ENCODE assay signal across 1 cellular context in genomic region chr6:107114213-107114871, GRCh38.
TF ChIP-seq lines count a peak whose summit lies in the region.

No MANE protein-coding gene starts in this region.

TF ChIP-seq in HepG2, 621 proteins besides CTCF, POLR2A, EP300 and RAD21 (continued from another document and continues in another):
- TF ChIP-seq HNRNPK (IDR thresholded peaks at IDR 0.05; ENCODE audit: low read depth, low read length, poor library complexity, severe bottlenecking) (peak; percentile 67), REXO4 (CRISPR knock-in tag; IDR thresholded peaks at IDR 0.05; ENCODE audit: borderline replicate concordance) (no peak), ZNF672 (CRISPR knock-in tag; IDR thresholded peaks at IDR 0.05) (no peak), ZSCAN31 (CRISPR knock-in tag; IDR thresholded peaks at IDR 0.05; ENCODE audit: low read depth) (peak; percentile 71; the same call in 1 of the 2 replicates), SNAI1 (CRISPR knock-in tag; IDR thresholded peaks at IDR 0.05; ENCODE audit: borderline replicate concordance) (no peak), MXD3 (CRISPR knock-in tag; IDR thresholded peaks at IDR 0.05) (no peak), FOXP1 (IDR thresholded peaks at IDR 0.05) (no peak), FOXP1 (CRISPR knock-in tag; IDR thresholded peaks at IDR 0.05) (no peak), ZNF256 (CRISPR knock-in tag; conservative IDR thresholded peaks at IDR 0.05) (no peak), ZBTB7B (CRISPR knock-in tag; IDR thresholded peaks at IDR 0.05) (peak; percentile 45; the same call in 1 of the 2 replicates), ZNF713 (CRISPR knock-in tag; IDR thresholded peaks at IDR 0.05) (0 out of 2 replicates have a peak, but pooled peaks have one; percentile 69), ZNF503 (CRISPR knock-in tag; IDR thresholded peaks at IDR 0.05) (0 out of 2 replicates have a peak, but pooled peaks have one; percentile 19), ZNF496 (CRISPR knock-in tag; IDR thresholded peaks at IDR 0.05; ENCODE audit: insufficient replicate concordance) (no peak), KLF9 (CRISPR knock-in tag; IDR thresholded peaks at IDR 0.05; ENCODE audit: low read depth) (no peak), ZNF546 (CRISPR knock-in tag; conservative IDR thresholded peaks at IDR 0.05) (no peak), ZNF616 (CRISPR knock-in tag; IDR thresholded peaks at IDR 0.05; ENCODE audit: low read depth) (no peak), NFE2 (CRISPR knock-in tag; IDR thresholded peaks at IDR 0.05) (no peak), FOXA3 (CRISPR knock-in tag; IDR thresholded peaks at IDR 0.05) (peak; percentile 31; the same call in 1 of the 2 replicates), SP1 (IDR thresholded peaks at IDR 0.05) (no peak), SP1 (CRISPR knock-in tag; IDR thresholded peaks at IDR 0.05) (no peak), MIER3 (CRISPR knock-in tag; IDR thresholded peaks at IDR 0.05; ENCODE audit: borderline replicate concordance) (no peak), JUNB (CRISPR knock-in tag; IDR thresholded peaks at IDR 0.05; ENCODE audit: borderline replicate concordance) (no peak), RCOR2 (CRISPR knock-in tag; IDR thresholded peaks at IDR 0.05) (no peak), GABPB1 (CRISPR knock-in tag; IDR thresholded peaks at IDR 0.05) (peak; percentile 65; the same call in 1 of the 2 replicates), ZNF362 (CRISPR knock-in tag; IDR thresholded peaks at IDR 0.05; ENCODE audit: borderline replicate concordance) (no peak), ZBTB44 (CRISPR knock-in tag; IDR thresholded peaks at IDR 0.05) (0 out of 2 replicates have a peak, but pooled peaks have one; percentile 34), ZNF878 (CRISPR knock-in tag; IDR thresholded peaks at IDR 0.05) (no peak), ARHGAP35 (CRISPR knock-in tag; IDR thresholded peaks at IDR 0.05; ENCODE audit: borderline replicate concordance) (0 out of 2 replicates have a peak, but pooled peaks have one; percentile 32), MTF2 (CRISPR knock-in tag; IDR thresholded peaks at IDR 0.05; ENCODE audit: borderline replicate concordance) (no peak), MAZ (IDR thresholded peaks at IDR 0.05; ENCODE audit: borderline replicate concordance, low read depth, low read length) (peak; percentile 48; the same call in 1 of the 2 replicates), MAZ (CRISPR knock-in tag; IDR thresholded peaks at IDR 0.05; ENCODE audit: low read depth) (no peak; the same call in 1 of the 2 replicates), ARID3A (IDR thresholded peaks at IDR 0.05; ENCODE audit: low read depth, low read length) (no peak; the same call in 1 of the 2 replicates), ZNF670 (CRISPR knock-in tag; IDR thresholded peaks at IDR 0.05; ENCODE audit: borderline replicate concordance) (no peak), HIC2 (CRISPR knock-in tag; IDR thresholded peaks at IDR 0.05; ENCODE audit: low read depth) (no peak)
- TF ChIP-seq, protein P1, sequence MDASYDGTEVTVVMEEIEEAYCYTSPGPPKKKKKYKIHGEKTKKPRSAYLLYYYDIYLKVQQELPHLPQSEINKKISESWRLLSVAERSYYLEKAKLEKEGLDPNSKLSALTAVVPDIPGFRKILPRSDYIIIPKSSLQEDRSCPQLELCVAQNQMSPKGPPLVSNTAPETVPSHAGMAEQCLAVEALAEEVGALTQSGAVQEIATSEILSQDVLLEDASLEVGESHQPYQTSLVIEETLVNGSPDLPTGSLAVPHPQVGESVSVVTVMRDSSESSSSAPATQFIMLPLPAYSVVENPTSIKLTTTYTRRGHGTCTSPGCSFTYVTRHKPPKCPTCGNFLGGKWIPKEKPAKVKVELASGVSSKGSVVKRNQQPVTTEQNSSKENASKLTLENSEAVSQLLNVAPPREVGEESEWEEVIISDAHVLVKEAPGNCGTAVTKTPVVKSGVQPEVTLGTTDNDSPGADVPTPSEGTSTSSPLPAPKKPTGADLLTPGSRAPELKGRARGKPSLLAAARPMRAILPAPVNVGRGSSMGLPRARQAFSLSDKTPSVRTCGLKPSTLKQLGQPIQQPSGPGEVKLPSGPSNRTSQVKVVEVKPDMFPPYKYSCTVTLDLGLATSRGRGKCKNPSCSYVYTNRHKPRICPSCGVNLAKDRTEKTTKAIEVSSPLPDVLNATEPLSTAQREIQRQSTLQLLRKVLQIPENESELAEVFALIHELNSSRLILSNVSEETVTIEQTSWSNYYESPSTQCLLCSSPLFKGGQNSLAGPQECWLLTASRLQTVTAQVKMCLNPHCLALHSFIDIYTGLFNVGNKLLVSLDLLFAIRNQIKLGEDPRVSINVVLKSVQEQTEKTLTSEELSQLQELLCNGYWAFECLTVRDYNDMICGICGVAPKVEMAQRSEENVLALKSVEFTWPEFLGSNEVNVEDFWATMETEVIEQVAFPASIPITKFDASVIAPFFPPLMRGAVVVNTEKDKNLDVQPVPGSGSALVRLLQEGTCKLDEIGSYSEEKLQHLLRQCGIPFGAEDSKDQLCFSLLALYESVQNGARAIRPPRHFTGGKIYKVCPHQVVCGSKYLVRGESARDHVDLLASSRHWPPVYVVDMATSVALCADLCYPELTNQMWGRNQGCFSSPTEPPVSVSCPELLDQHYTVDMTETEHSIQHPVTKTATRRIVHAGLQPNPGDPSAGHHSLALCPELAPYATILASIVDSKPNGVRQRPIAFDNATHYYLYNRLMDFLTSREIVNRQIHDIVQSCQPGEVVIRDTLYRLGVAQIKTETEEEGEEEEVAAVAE (CRISPR knock-in tag; IDR thresholded peaks at IDR 0.05; ENCODE audit: borderline replicate concordance), result no peak; the same call in 1 of the 2 replicates
- TF ChIP-seq, protein P2, sequence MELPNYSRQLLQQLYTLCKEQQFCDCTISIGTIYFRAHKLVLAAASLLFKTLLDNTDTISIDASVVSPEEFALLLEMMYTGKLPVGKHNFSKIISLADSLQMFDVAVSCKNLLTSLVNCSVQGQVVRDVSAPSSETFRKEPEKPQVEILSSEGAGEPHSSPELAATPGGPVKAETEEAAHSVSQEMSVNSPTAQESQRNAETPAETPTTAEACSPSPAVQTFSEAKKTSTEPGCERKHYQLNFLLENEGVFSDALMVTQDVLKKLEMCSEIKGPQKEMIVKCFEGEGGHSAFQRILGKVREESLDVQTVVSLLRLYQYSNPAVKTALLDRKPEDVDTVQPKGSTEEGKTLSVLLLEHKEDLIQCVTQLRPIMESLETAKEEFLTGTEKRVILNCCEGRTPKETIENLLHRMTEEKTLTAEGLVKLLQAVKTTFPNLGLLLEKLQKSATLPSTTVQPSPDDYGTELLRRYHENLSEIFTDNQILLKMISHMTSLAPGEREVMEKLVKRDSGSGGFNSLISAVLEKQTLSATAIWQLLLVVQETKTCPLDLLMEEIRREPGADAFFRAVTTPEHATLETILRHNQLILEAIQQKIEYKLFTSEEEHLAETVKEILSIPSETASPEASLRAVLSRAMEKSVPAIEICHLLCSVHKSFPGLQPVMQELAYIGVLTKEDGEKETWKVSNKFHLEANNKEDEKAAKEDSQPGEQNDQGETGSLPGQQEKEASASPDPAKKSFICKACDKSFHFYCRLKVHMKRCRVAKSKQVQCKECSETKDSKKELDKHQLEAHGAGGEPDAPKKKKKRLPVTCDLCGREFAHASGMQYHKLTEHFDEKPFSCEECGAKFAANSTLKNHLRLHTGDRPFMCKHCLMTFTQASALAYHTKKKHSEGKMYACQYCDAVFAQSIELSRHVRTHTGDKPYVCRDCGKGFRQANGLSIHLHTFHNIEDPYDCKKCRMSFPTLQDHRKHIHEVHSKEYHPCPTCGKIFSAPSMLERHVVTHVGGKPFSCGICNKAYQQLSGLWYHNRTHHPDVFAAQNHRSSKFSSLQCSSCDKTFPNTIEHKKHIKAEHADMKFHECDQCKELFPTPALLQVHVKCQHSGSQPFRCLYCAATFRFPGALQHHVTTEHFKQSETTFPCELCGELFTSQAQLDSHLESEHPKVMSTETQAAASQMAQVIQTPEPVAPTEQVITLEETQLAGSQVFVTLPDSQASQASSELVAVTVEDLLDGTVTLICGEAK (IDR thresholded peaks at IDR 0.05), result no peak
- TF ChIP-seq, protein P2 (CRISPR knock-in tag; IDR thresholded peaks at IDR 0.05), result peak; percentile 35; the same call in 1 of the 2 replicates
